Comparison of ENCODE assay signal across 21 cellular contexts in the genomic region with DNA sequence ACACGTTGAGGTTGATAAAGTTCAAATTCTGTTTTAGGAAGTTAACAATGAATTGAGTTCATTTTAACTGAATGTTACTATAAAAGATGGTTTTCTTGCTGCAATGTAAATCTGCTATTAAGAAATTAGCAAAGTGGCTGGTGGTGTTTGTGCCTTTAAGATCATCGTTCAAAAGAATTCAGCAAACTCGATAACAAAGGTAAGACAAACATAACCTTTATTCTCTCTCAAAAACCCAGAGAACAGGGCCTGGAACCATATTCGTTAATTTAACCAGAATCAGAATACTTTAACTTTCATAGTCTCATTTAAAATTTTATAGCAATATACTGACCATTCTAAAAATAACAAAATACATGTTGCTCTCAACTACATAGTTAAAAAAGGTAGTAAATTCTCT. TPM values are rescaled to one million over a fixed set of nuclear protein-coding genes. Genes with fewer than 3 reads are reported as not detected.
A peak's percentile ranks its signal among the peaks of the same experiment; 100 is the strongest.
DNase-seq lines count a peak whose midpoint lies in the region; ATAC-seq and TF ChIP-seq lines count a peak whose summit lies in the region.
"Had no signal": no experiment of that assay in that cellular context is flagged by ENCODE, and none has a peak within 500 bp of the region (broad histone marks: within the 10 kb centered on the region; RNA-seq: fewer than 3 reads in every experiment).

No MANE protein-coding gene starts in this region.

- no peaks in the 10 kb centered on the region for H3K36me3 ChIP-seq in PC-3 (ENCODE audit: low read depth, low read length)
- no peaks in the 10 kb centered on the region for H3K36me3 ChIP-seq in endocrine pancreas (ENCODE audit: control insufficient read depth, insufficient read depth, low read length)
- no peaks in the 10 kb centered on the region for H3K36me3 ChIP-seq in muscle layer of duodenum (ENCODE audit: control insufficient read depth in 1 of 2, insufficient read depth in 2 of 2, low read length in 2 of 2)
- H3K36me3 ChIP-seq in upper lobe of right lung: no peaks in the 10 kb centered on the region
- H3K36me3 ChIP-seq: SJSA1 had no signal

- H3K4me1 ChIP-seq in PC-3 (ENCODE audit: insufficient read depth, low read length) (peaks cover 35% of the 10 kb centered on the region), endocrine pancreas (ENCODE audit: control insufficient read depth, insufficient read depth, low read length) (peaks cover 21% of the 10 kb centered on the region), muscle layer of duodenum (ENCODE audit: control insufficient read depth in 1 of 2, insufficient read depth in 2 of 2, low read length in 2 of 2) (peaks cover 0 to 13% of the 10 kb centered on the region in 2 donors), upper lobe of right lung (no peaks in the 10 kb centered on the region)
- H3K4me1 ChIP-seq: SJSA1 had no signal

- peaks cover 3% of the 10 kb centered on the region for H3K4me1 Mint-ChIP-seq in nephron progenitor cell

- peak overlapping the region; percentile 88; the same call in 1 of the 2 replicates for H3K9ac ChIP-seq in PC-3 (ENCODE audit: low read length)
- no peak overlapping the region for H3K9ac ChIP-seq in endocrine pancreas (ENCODE audit: control insufficient read depth, insufficient read depth, low read length)

- no peak overlapping the region for H3K4me3 Mint-ChIP-seq in nephron progenitor cell
- H3K4me3 Mint-ChIP-seq: HFFc6 had no signal

- TF ChIP-seq CTCF in PC-3 (conservative IDR thresholded peaks at IDR 0.05; ENCODE audit: low read depth, low read length): no peak
- no peak for TF ChIP-seq CTCF in upper lobe of right lung (IDR thresholded peaks at IDR 0.05)
- no peak for TF ChIP-seq CTCF in nephron progenitor cell (IDR thresholded peaks at IDR 0.05)

- H3K4me3 ChIP-seq in PC-3 (ENCODE audit: low read length) (peak overlapping the region; percentile 85), endocrine pancreas (ENCODE audit: control insufficient read depth, insufficient read depth, low read length) (peak overlapping the region; percentile 70), muscle layer of duodenum (ENCODE audit: low read depth in 1 of 2, low read length in 2 of 2) (peak overlapping the region in 1 of 2 donors; percentile 19), upper lobe of right lung (peak overlapping the region; percentile 2)
- H3K4me3 ChIP-seq: SJSA1 had no signal

- peaks cover 12% of the 10 kb centered on the region for H3K9me3 Mint-ChIP-seq in nephron progenitor cell

- H3K9me2 ChIP-seq in PC-3 (replicated peaks; ENCODE audit: low read length): no peaks in the 10 kb centered on the region

- no peak overlapping the region for H3K27ac Mint-ChIP-seq in nephron progenitor cell
- H3K27ac Mint-ChIP-seq: CD14-positive monocyte, HFFc6 had no signal

- H3K36me3 Mint-ChIP-seq in nephron progenitor cell (ENCODE audit: low read depth): no peaks in the 10 kb centered on the region
- H3K36me3 Mint-ChIP-seq: CD14-positive monocyte had no signal

- POLR2A ChIA-PET in PC-3 (lab: Charles Lee; ENCODE audit: unreplicated experiment): interaction anchor here (0.5 to 0.6 kb wide), 2 partner anchors 193 to 614 kb away, joined by 3 read pairs; no protein-coding TSS in a partner anchor

- H4K20me1 ChIP-seq in PC-3 (ENCODE audit: low read length): peaks cover 31% of the 10 kb centered on the region

- CTCF ChIA-PET in PC-3 (lab: Charles Lee): interaction anchor here (0.7 kb wide), 1 partner anchor 12 kb away, joined by 3 read pairs; no protein-coding TSS in a partner anchor

- H3F3A ChIP-seq in PC-3 (ENCODE audit: low read length, unreplicated experiment): no peaks in the 10 kb centered on the region

- intact Hi-C loops in PC-3 (cut with micrococcal nuclease) (no loop called here), upper lobe of right lung (cut with DNase I) (no loop called here), sciatic nerve (cut with DNase I) (no loop called here)

- H3K27ac ChIP-seq in PC-3 (ENCODE audit: low read length) (no peak overlapping the region), muscle layer of duodenum (ENCODE audit: low read length) (peak overlapping the region; percentile 58), upper lobe of right lung (no peak overlapping the region)
- H3K27ac ChIP-seq: SJSA1 had no signal

- DNase-seq in PC-3 (no peak), upper lobe of right lung (no peak), MV-4-11 (lab: John Stamatoyannopoulos, UW) (no peak), sciatic nerve (ENCODE audit: low spot score) (no peak), nephron progenitor cell (no peak)
- DNase-seq: ACHN; AML-193; EL; HFFc6; NCI-H1436; NCI-H2029; NCI-H2171 treated with DMSO at 0.1 percent for 48 hours; NCI-H446 treated with DMSO at 0.1 percent for 48 hours; NK-92 treated with Interleukin-12 subunit alpha and Interleukin-12 subunit beta, amount 100 ng/mL, for 24 hours; RPMI8226 had no signal

- peaks cover 35% of the 10 kb centered on the region for H3K79me2 ChIP-seq in PC-3 (ENCODE audit: low read length)

- H2AFZ ChIP-seq in PC-3 (ENCODE audit: low read length): no peak overlapping the region

- H3K9me3 ChIP-seq in PC-3 (ENCODE audit: low read length): no peaks in the 10 kb centered on the region
- H3K9me3 ChIP-seq in endocrine pancreas (ENCODE audit: control insufficient read depth, low read length): no peaks in the 10 kb centered on the region
- H3K9me3 ChIP-seq in muscle layer of duodenum (ENCODE audit: control insufficient read depth in 1 of 2, low read length in 2 of 2): no peaks in the 10 kb centered on the region
- no peaks in the 10 kb centered on the region for H3K9me3 ChIP-seq in upper lobe of right lung

- no TSS peak for BruUV-seq in PC-3 (replicated peaks; lab: Mats Ljungman, UMichigan)

- peak overlapping the region; percentile 83 for H3K4me2 ChIP-seq in PC-3 (ENCODE audit: low read length)

- H3K27me3 ChIP-seq in PC-3 (ENCODE audit: low read length): no peaks in the 10 kb centered on the region
- H3K27me3 ChIP-seq in endocrine pancreas (ENCODE audit: control insufficient read depth, insufficient read depth, low read length): no peaks in the 10 kb centered on the region
- no peaks in the 10 kb centered on the region for H3K27me3 ChIP-seq in muscle layer of duodenum (ENCODE audit: low read depth, low read length)
- H3K27me3 ChIP-seq in upper lobe of right lung: no peaks in the 10 kb centered on the region
- H3K27me3 ChIP-seq: SJSA1 had no signal

- ATAC-seq in PC-3: no peak
- ATAC-seq in upper lobe of right lung: no peak
- ATAC-seq in sciatic nerve: no peak

- H3K27me3 Mint-ChIP-seq in nephron progenitor cell (ENCODE audit: low read depth, poor library complexity): peaks cover 83% of the 10 kb centered on the region

RNA-seq across cellular contexts. Expression of gene TMEM30B, which starts 3.4 kb away (rescaled TPM):
- total RNA-seq in PC-3 (2014; rRNA removed) (70.6 and 85.3 TPM in 2 replicates), upper lobe of right lung (22.5 TPM), sciatic nerve (50.1 TPM)
- total RNA-seq: HFFc6, HT1080, OCI-LY7, SJSA1 had no signal

RNA-seq across cellular contexts. Expression of gene PRKCH, which starts 43.6 kb away (rescaled TPM):
- 80.8 and 170 TPM in 2 replicates for total RNA-seq in PC-3 (2014; rRNA removed)
- total RNA-seq in upper lobe of right lung: 74.4 TPM
- 52.9 TPM for total RNA-seq in sciatic nerve
